Comparison of ENCODE assay signal across 1 cellular context in genomic region chr2:72211359-72211758, GRCh38.
TF ChIP-seq lines count a peak whose summit lies in the region.

No MANE protein-coding gene starts in this region.

TF ChIP-seq in A549, 52 proteins besides CTCF, POLR2A, EP300 and RAD21 (continued from another document):
- TF ChIP-seq ZC3H11A (IDR thresholded peaks at IDR 0.05) = no peak
- no peak for TF ChIP-seq REST (IDR thresholded peaks at IDR 0.05)
- TF ChIP-seq NR3C1 (IDR thresholded peaks at IDR 0.05) = no peak
- TF ChIP-seq RCOR1 (IDR thresholded peaks at IDR 0.05; ENCODE audit: low read depth, low read length) = no peak
- TF ChIP-seq CHD4 (IDR thresholded peaks at IDR 0.05; ENCODE audit: borderline replicate concordance) = no peak
- TF ChIP-seq BCL3 (IDR thresholded peaks at IDR 0.05) = no peak
- no peak for TF ChIP-seq KDM1A (IDR thresholded peaks at IDR 0.05; ENCODE audit: low read depth)
- no peak for TF ChIP-seq SREBF2 (IDR thresholded peaks at IDR 0.05)
- TF ChIP-seq MAZ (IDR thresholded peaks at IDR 0.05; ENCODE audit: borderline replicate concordance, low read depth, low read length) = no peak
- no peak for TF ChIP-seq EHF (CRISPR knock-in tag; IDR thresholded peaks at IDR 0.05)
- TF ChIP-seq MAFK (IDR thresholded peaks at IDR 0.05; ENCODE audit: partially characterized antibody) = no peak
TF ChIP-seq in A549: peak in this region for 0.
